1 cellular context compared by ENCODE assay signal in the genomic region with DNA sequence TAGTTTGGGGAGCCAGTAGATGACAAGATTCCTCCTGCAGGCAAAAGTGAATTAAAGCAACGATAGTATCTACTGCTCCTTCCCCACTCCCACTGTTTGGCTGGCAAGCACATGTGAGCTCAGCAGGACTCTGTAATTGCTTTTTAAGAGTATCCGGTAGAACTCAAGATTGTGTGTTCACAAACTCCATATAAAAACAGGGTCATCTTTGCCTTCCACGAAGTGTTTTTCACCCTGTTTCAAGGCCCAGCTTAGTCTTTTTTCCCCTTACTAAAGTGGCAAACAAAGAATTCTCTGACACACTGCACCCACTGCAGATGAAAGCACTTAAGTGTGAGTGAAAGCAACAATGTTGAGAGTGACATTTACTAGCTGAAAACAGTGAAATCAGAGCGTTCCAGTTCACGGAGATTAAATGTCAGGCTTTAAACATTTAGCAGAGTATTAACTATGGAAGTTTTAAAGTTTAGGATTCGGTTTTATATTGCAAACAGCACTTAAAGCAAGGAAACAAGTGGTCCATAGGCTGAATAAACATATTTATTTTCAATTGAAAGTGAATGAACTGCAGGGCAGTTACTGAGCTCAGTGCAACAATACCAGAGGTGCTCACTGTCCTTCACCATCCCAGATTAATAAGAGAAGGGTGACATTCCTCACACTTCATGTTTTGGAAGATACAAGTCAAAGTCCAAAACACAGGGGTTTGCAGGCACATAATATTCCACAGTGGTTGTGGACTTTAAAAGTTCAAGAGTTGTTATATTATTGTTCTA.
TF ChIP-seq lines count a peak whose summit lies in the region.

No MANE protein-coding gene starts in this region.

TF ChIP-seq in IMR-90, 13 proteins besides CTCF, POLR2A, EP300 and RAD21:
- TF ChIP-seq, protein P1, sequence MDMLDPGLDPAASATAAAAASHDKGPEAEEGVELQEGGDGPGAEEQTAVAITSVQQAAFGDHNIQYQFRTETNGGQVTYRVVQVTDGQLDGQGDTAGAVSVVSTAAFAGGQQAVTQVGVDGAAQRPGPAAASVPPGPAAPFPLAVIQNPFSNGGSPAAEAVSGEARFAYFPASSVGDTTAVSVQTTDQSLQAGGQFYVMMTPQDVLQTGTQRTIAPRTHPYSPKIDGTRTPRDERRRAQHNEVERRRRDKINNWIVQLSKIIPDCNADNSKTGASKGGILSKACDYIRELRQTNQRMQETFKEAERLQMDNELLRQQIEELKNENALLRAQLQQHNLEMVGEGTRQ (IDR thresholded peaks at IDR 0.05; ENCODE audit: low read depth, low read length) = no peak
- TF ChIP-seq MXI1 (IDR thresholded peaks at IDR 0.05; ENCODE audit: borderline replicate concordance, low read depth, low read length) (no peak), MAZ (IDR thresholded peaks at IDR 0.05; ENCODE audit: borderline replicate concordance, low read depth, low read length) (no peak), RFX5 (IDR thresholded peaks at IDR 0.05; ENCODE audit: low read depth, low read length) (no peak), RCOR1 (IDR thresholded peaks at IDR 0.05; ENCODE audit: insufficient replicate concordance, low read length) (no peak), NFE2L2 (IDR thresholded peaks at IDR 0.05; ENCODE audit: low read depth, low read length) (no peak), CHD1 (IDR thresholded peaks at IDR 0.05; ENCODE audit: low read depth, low read length) (no peak)
